In genomic region chr12:54032627-54033100, GRCh38 we compare ENCODE assay signal across 7 cellular contexts. TPM values are rescaled to one million over a fixed set of nuclear protein-coding genes. Genes with fewer than 3 reads are reported as not detected.
DNase-seq lines count a peak whose midpoint lies in the region; ATAC-seq, FAIRE-seq and TF ChIP-seq lines count a peak whose summit lies in the region.

TSS of gene HOXC5 (plus strand) at chr12:54033050. CDS start at chr12:54033123, 73 bp downstream.

- H3K36me3 ChIP-seq in keratinocyte (ENCODE audit: control insufficient read depth in 2 of 2, extremely low read depth in 1 of 2, insufficient read depth in 2 of 2, low read length in 2 of 2): peaks cover 0 to 1% of the 10 kb centered on the region in 2 experiments

- peaks cover 86% of the 10 kb centered on the region for H3K27me3 Mint-ChIP-seq in T-helper 2 cell treated with Interferon-gamma antibody and Interleukin-4, amounts not matched to agents 5 μg/mL and 100 μg/mL, for 36 hours (ENCODE audit: low read depth)
- peaks cover 98% of the 10 kb centered on the region for H3K27me3 Mint-ChIP-seq in brain

- H4K20me1 ChIP-seq in keratinocyte (ENCODE audit: control insufficient read depth, extremely low read depth, insufficient read depth, low read length): no peaks in the 10 kb centered on the region

- H3K4me3 ChIP-seq in keratinocyte (ENCODE audit: control insufficient read depth in 2 of 3, extremely low read depth in 1 of 3, insufficient read depth in 2 of 3, low read depth in 1 of 3, low read length in 3 of 3): peak within 1 kb of the TSS; percentile 33 to 77 (median 65)

- no peak within 1 kb of the TSS for H3K27ac Mint-ChIP-seq in T-helper 2 cell treated with Interferon-gamma antibody and Interleukin-4, amounts not matched to agents 5 μg/mL and 100 μg/mL, for 36 hours
- peak within 1 kb of the TSS in 2 of 5 experiments; percentile 76 to 87 for H3K27ac Mint-ChIP-seq in brain

- H3K4me1 ChIP-seq in keratinocyte (ENCODE audit: control insufficient read depth, extremely low read depth, insufficient read depth, low read length): peaks cover 37% of the 10 kb centered on the region

- H2AFZ ChIP-seq in keratinocyte (ENCODE audit: control insufficient read depth, low read length): peak within 1 kb of the TSS; percentile 67

- peak; percentile 79 for DNase-seq in NCI-H1105 (lab: John Stamatoyannopoulos, UW)
- peak; percentile 36 for DNase-seq in T-helper 2 cell treated with Interferon-gamma antibody and Interleukin-4, amounts not matched to agents 5 μg/mL and 100 μg/mL, for 36 hours (ENCODE audit: low spot score)
- DNase-seq in keratinocyte (ENCODE audit: low read depth, low spot score): no peak
- DNase-seq in stimulated activated CD4-positive, alpha-beta T cell treated with anti-CD3 and anti-CD28 coated beads, Interleukin-1b, Interleukin-23, amount 100 ng/mL, for 48 hours: peak; percentile 56

- H3K36me3 Mint-ChIP-seq in T-helper 2 cell treated with Interferon-gamma antibody and Interleukin-4, amounts not matched to agents 5 μg/mL and 100 μg/mL, for 36 hours (ENCODE audit: low read depth): no peaks in the 10 kb centered on the region
- no peaks in the 10 kb centered on the region for H3K36me3 Mint-ChIP-seq in brain

- H3K9me3 Mint-ChIP-seq in T-helper 2 cell treated with Interferon-gamma antibody and Interleukin-4, amounts not matched to agents 5 μg/mL and 100 μg/mL, for 36 hours: peaks cover 3% of the 10 kb centered on the region
- H3K9me3 Mint-ChIP-seq in brain: peaks cover 0 to 9% (median 3%) of the 10 kb centered on the region in 5 experiments

- H3K9ac ChIP-seq in keratinocyte (ENCODE audit: control insufficient read depth, extremely low read depth, insufficient read depth, low read length): peak within 1 kb of the TSS; percentile 66

- no peak for ATAC-seq in GM18873 (IDR thresholded peaks at IDR 0.05; ENCODE audit: low FRiP score, unreplicated experiment)

- TF ChIP-seq CTCF in GM12801 (IDR thresholded peaks at IDR 0.05; ENCODE audit: extremely low read depth, insufficient read length) (peak; percentile 80), brain (conservative IDR thresholded peaks at IDR 0.05) (peak; percentile 98 to 99), keratinocyte (optimal IDR thresholded peaks at IDR 0.05 in 1 of 3, IDR thresholded peaks at IDR 0.05 in 1 of 3, conservative IDR thresholded peaks at IDR 0.05 in 1 of 3; ENCODE audit: extremely low read depth in 1 of 3, insufficient read depth in 2 of 3, low read length in 3 of 3) (peak; percentile 89 to 96 (median 91))

- H3K4me2 ChIP-seq in keratinocyte (ENCODE audit: control insufficient read depth, extremely low read depth, insufficient read depth, low read depth, low read length): peak within 1 kb of the TSS; percentile 95

- no peaks in the 10 kb centered on the region for H3K9me1 ChIP-seq in keratinocyte (ENCODE audit: control insufficient read depth, extremely low read depth, insufficient read depth, low read length)

- dilution Hi-C loops in keratinocyte (cut with MboI; ENCODE audit: extremely low pct_ligation_motif_present, low sequenced_read_pairs): no loop called here

- H3K27ac ChIP-seq in keratinocyte (ENCODE audit: control insufficient read depth, insufficient read depth, low read length): peak within 1 kb of the TSS; percentile 58

- H3K27me3 ChIP-seq in keratinocyte (ENCODE audit: control insufficient read depth, extremely low read depth, insufficient read depth, low read length): no peaks in the 10 kb centered on the region

- H3K9me3 ChIP-seq in keratinocyte (ENCODE audit: control insufficient read depth, low read depth, low read length): no peaks in the 10 kb centered on the region

- peaks cover 16% of the 10 kb centered on the region for H3K79me2 ChIP-seq in keratinocyte (ENCODE audit: control insufficient read depth, insufficient read depth, low read length)

- H3K4me3 Mint-ChIP-seq in T-helper 2 cell treated with Interferon-gamma antibody and Interleukin-4, amounts not matched to agents 5 μg/mL and 100 μg/mL, for 36 hours: peak within 1 kb of the TSS; percentile 27
- peak within 1 kb of the TSS; percentile 68 to 84 (median 77) for H3K4me3 Mint-ChIP-seq in brain

- peak; percentile 73 for FAIRE-seq in keratinocyte (lab: Jason Lieb, UNC)

- H3K4me1 Mint-ChIP-seq in T-helper 2 cell treated with Interferon-gamma antibody and Interleukin-4, amounts not matched to agents 5 μg/mL and 100 μg/mL, for 36 hours (ENCODE audit: low read depth): peaks cover 15% of the 10 kb centered on the region
- H3K4me1 Mint-ChIP-seq in brain: peaks cover 51% of the 10 kb centered on the region

RNA-seq across cellular contexts. Expression of gene HOXC5, which starts in this region (rescaled TPM):
- polyA plus RNA-seq in brain (ENCODE audit: insufficient read depth, low read depth, low replicate concordance): not detected
- polyA plus RNA-seq in keratinocyte: 0.18 to 0.73 TPM (median 0.33 TPM) in 3 replicates
- not detected for polyA plus RNA-seq in keratinocyte (2011; ENCODE audit: low read depth)
- polyA plus RNA-seq in keratinocyte (2011; cell fraction: cytosol; rRNA removed): 0.21 and 0.69 TPM in 2 replicates
- 0.59 and 0.97 TPM in 2 replicates for polyA plus RNA-seq in keratinocyte (2011; cell fraction: nucleus; rRNA removed)
- 0.71 TPM in 1 of 2 replicates, not detected in the other for polyA plus RNA-seq in keratinocyte (2012; ENCODE audit: low replicate concordance)
- 0.13 to 1.1 TPM (median 0.42 TPM) in 3 replicates for polyA minus RNA-seq in keratinocyte
- polyA minus RNA-seq in keratinocyte (2011; cell fraction: cytosol; rRNA and poly(A)+ RNA removed): not detected
- 0.42 and 0.93 TPM in 2 replicates for polyA minus RNA-seq in keratinocyte (2011; cell fraction: nucleus; rRNA and poly(A)+ RNA removed)
